Comparison of ENCODE assay signal across 13 cellular contexts in genomic region chr17:65553646-65554567, GRCh38. TPM values are rescaled to one million over a fixed set of nuclear protein-coding genes. Genes with fewer than 3 reads are reported as not detected.
DNase-seq lines count a peak whose midpoint lies in the region; ATAC-seq and TF ChIP-seq lines count a peak whose summit lies in the region.
"Had no signal": no experiment of that assay in that cellular context is flagged by ENCODE, and none has a peak within 500 bp of the region (broad histone marks: within the 10 kb centered on the region; RNA-seq: fewer than 3 reads in every experiment).

No MANE protein-coding gene starts in this region.

- peak; percentile 57 for ATAC-seq in activated CD4-positive, alpha-beta T cell treated with anti-CD3 and anti-CD28 coated beads for 36 hours
- ATAC-seq: upper lobe of right lung had no signal

- CTCF ChIA-PET in activated CD4-positive, alpha-beta T cell treated with anti-CD3 and anti-CD28 coated beads for 36 hours (lab: Charles Lee) = interaction anchor here (0.7 kb wide), 1 partner anchor 103 kb away, joined by 3 read pairs; no protein-coding TSS in a partner anchor
- CTCF ChIA-PET in RWPE1 (lab: Yijun Ruan, JAX) = no interaction called here

- H3K27ac Mint-ChIP-seq in activated CD4-positive, alpha-beta T cell treated with anti-CD3 and anti-CD28 coated beads for 36 hours = peak overlapping the region; percentile 79
- H3K27ac Mint-ChIP-seq in neural crest cell (ENCODE audit: unreplicated experiment) = no peak overlapping the region

- TF ChIP-seq CTCF in neural crest cell (conservative IDR thresholded peaks at IDR 0.05) (no peak), RWPE1 (conservative IDR thresholded peaks at IDR 0.05; ENCODE audit: low read depth) (no peak)

- peaks cover 13% of the 10 kb centered on the region for H3K36me3 Mint-ChIP-seq in activated CD4-positive, alpha-beta T cell treated with anti-CD3 and anti-CD28 coated beads for 36 hours (ENCODE audit: low read depth)
- peaks cover 29% of the 10 kb centered on the region for H3K36me3 Mint-ChIP-seq in neural crest cell (ENCODE audit: low read depth)

- peak; percentile 53 for DNase-seq in activated CD4-positive, alpha-beta T cell treated with anti-CD3 and anti-CD28 coated beads for 36 hours
- DNase-seq in activated CD4-positive, alpha-beta T cell treated with anti-CD3 and anti-CD28 coated beads for 4 hours = no peak
- peak; percentile 47 for DNase-seq in RPMI7951 (ENCODE audit: low read depth)
- peak; percentile 76 for DNase-seq in fibroblast of gingiva (ENCODE audit: low read depth)
- no peak for DNase-seq in neural crest cell (ENCODE audit: low read depth, low spot score)
- DNase-seq in RWPE1 (ENCODE audit: low spot score) = no peak
- DNase-seq in KBM-7 = no peak
- no peak for DNase-seq in MV-4-11 (lab: John Stamatoyannopoulos, UW)
- DNase-seq: DMS79; PC-9; stimulated activated CD4-positive, alpha-beta T cell treated with anti-CD3 and anti-CD28 coated beads, Interleukin-4, amount 100 ng/mL, for 4 hours; upper lobe of right lung had no signal

- in situ Hi-C loops in KBM-7 (cut with MboI; ENCODE audit: low pct_unique_long_range_greater_than_20kb, low sequenced_read_pairs) = no loop called here

- no peak overlapping the region for H3K27ac ChIP-seq in RWPE1
- H3K27ac ChIP-seq: 22Rv1, PC-9, upper lobe of right lung had no signal

- POLR2A ChIA-PET in activated CD4-positive, alpha-beta T cell treated with anti-CD3 and anti-CD28 coated beads for 36 hours (lab: Charles Lee) = no interaction called here
- POLR2A ChIA-PET in RWPE1 (lab: Yijun Ruan, JAX; ENCODE audit: low non-redundant PET) = no interaction called here

- H3K4me3 Mint-ChIP-seq in activated CD4-positive, alpha-beta T cell treated with anti-CD3 and anti-CD28 coated beads for 36 hours = peak overlapping the region; percentile 48
- peak overlapping the region; percentile 67 for H3K4me3 Mint-ChIP-seq in neural crest cell

- peaks cover 45% of the 10 kb centered on the region for H3K4me1 Mint-ChIP-seq in activated CD4-positive, alpha-beta T cell treated with anti-CD3 and anti-CD28 coated beads for 36 hours
- peaks cover 41% of the 10 kb centered on the region for H3K4me1 Mint-ChIP-seq in neural crest cell

- H3K9me3 Mint-ChIP-seq in activated CD4-positive, alpha-beta T cell treated with anti-CD3 and anti-CD28 coated beads for 36 hours (ENCODE audit: low read depth) = no peaks in the 10 kb centered on the region
- no peaks in the 10 kb centered on the region for H3K9me3 Mint-ChIP-seq in neural crest cell

- intact Hi-C loops in activated CD4-positive, alpha-beta T cell treated with anti-CD3 and anti-CD28 coated beads for 36 hours (cut with DNase I, micrococcal nuclease) = loop anchor here in 1 of 2 experiments (1.0 kb wide), 2 partner anchors 31 to 325 kb away; no protein-coding TSS in a partner anchor

- H3K27me3 Mint-ChIP-seq in activated CD4-positive, alpha-beta T cell treated with anti-CD3 and anti-CD28 coated beads for 36 hours = no peaks in the 10 kb centered on the region
- H3K27me3 Mint-ChIP-seq in neural crest cell (ENCODE audit: low read depth) = no peaks in the 10 kb centered on the region

RNA-seq across cellular contexts. Expression of gene AXIN2, which starts 7.5 kb away (rescaled TPM):
- total RNA-seq in activated CD4-positive, alpha-beta T cell treated with anti-CD3 and anti-CD28 coated beads for 36 hours = 1 to 10 TPM; 2.6 to 3.0 TPM
- total RNA-seq in RPMI7951 (2014; rRNA removed; shearing (Covaris generic)) = 3.1 and 4.9 TPM in 2 replicates
- total RNA-seq in neural crest cell = 66.5 and 68.5 TPM in 2 replicates

Comparison
In these comparisons a context has a peak if more than half of its experiments do, and no peak if none do; other contexts are left out.
1. DNase-seq: peak in activated CD4-positive, alpha-beta T cell treated with anti-CD3 and anti-CD28 coated beads for 36 hours (single experiment), RPMI7951 (single experiment) and fibroblast of gingiva (single experiment); none in activated CD4-positive, alpha-beta T cell treated with anti-CD3 and anti-CD28 coated beads for 4 hours (0 of 2), neural crest cell (single experiment), RWPE1 (single experiment), KBM-7 (single experiment) and MV-4-11 (single experiment).
2. RNA of gene AXIN2, which starts 7.5 kb away (total RNA-seq): 66.5 to 68.5 TPM in neural crest cell; 3.1 to 4.9 TPM in RPMI7951 and 2.6 to 3.0 TPM in activated CD4-positive, alpha-beta T cell treated with anti-CD3 and anti-CD28 coated beads for 36 hours; every median in the first group is over 10 times any median in the second.